8 cellular contexts compared by ENCODE assay signal in genomic region chr15:85691350-85692240, GRCh38.
DNase-seq lines count a peak whose midpoint lies in the region; ATAC-seq and TF ChIP-seq lines count a peak whose summit lies in the region.

No MANE protein-coding gene starts in this region.

- H3K9ac ChIP-seq in KMS-11, result peak overlapping the region; percentile 87; the same call in 1 of the 2 replicates

- no peaks in the 10 kb centered on the region for H3K27me3 ChIP-seq in KMS-11 (ENCODE audit: insufficient read depth, low read depth)

- H3K4me2 ChIP-seq in KMS-11, result peak overlapping the region; percentile 67

- no peaks in the 10 kb centered on the region for H4K20me1 ChIP-seq in KMS-11 (ENCODE audit: insufficient read depth)

- no peaks in the 10 kb centered on the region for H3K36me3 ChIP-seq in KMS-11 (ENCODE audit: insufficient read depth)

- no peak for DNase-seq in left ventricle myocardium superior
- DNase-seq in GM13976 (ENCODE audit: low spot score), result no peak
- no peak for DNase-seq in mesenteric fat pad (ENCODE audit: low spot score)
- no peak for DNase-seq in sciatic nerve (ENCODE audit: low spot score)
- no peak for DNase-seq in DMS53 treated with DMSO at 0.1 percent for 48 hours (lab: John Stamatoyannopoulos, UW; ENCODE audit: unreplicated experiment)

- ATAC-seq in GM21367 (IDR thresholded peaks at IDR 0.05; ENCODE audit: unreplicated experiment) (peak; percentile 34), left ventricle myocardium superior (peak; percentile 3), sciatic nerve (no peak)

- H3K27ac ChIP-seq in KMS-11, result peak overlapping the region; percentile 79

- TF ChIP-seq CTCF in KMS-11 (conservative IDR thresholded peaks at IDR 0.05; ENCODE audit: low read depth, low read length), result no peak
- no peak for TF ChIP-seq CTCF in GM13976 (IDR thresholded peaks at IDR 0.05; ENCODE audit: borderline replicate concordance, control extremely low read depth, extremely low read depth, insufficient read depth, missing control alignments)

- intact Hi-C loops in left ventricle myocardium superior (cut with micrococcal nuclease), result no loop called here
- intact Hi-C loops in sciatic nerve (cut with DNase I), result no loop called here

- in situ Hi-C loops in GM13976 (cut with MboI; ENCODE audit: low sequenced_read_pairs, unreplicated experiment), result no loop called here

- no peak overlapping the region for H2AFZ ChIP-seq in KMS-11 (ENCODE audit: low read depth)

- peak overlapping the region; percentile 69; the same call in 1 of the 2 replicates for H3K4me3 ChIP-seq in GM08714 (ENCODE audit: low read length)
- H3K4me3 ChIP-seq in KMS-11 (IDR thresholded peaks at IDR 0.05; ENCODE audit: insufficient read depth, low read depth, low read length), result no peak overlapping the region

- H3K4me1 ChIP-seq in KMS-11 (ENCODE audit: low read depth, poor library complexity, severe bottlenecking), result peaks cover 59% of the 10 kb centered on the region

- peaks cover 3% of the 10 kb centered on the region; the same call in 1 of the 2 replicates for H3K79me2 ChIP-seq in KMS-11 (ENCODE audit: insufficient read depth, low read depth)
